ENCODE assay signal across 1 cellular context in genomic region chr16:12063004-12063395, GRCh38.
TF ChIP-seq lines count a peak whose summit lies in the region.

No MANE protein-coding gene starts in this region.

TF ChIP-seq in IMR-90, 13 proteins besides CTCF, POLR2A, EP300 and RAD21 (continued from another document):
- TF ChIP-seq, protein P1, sequence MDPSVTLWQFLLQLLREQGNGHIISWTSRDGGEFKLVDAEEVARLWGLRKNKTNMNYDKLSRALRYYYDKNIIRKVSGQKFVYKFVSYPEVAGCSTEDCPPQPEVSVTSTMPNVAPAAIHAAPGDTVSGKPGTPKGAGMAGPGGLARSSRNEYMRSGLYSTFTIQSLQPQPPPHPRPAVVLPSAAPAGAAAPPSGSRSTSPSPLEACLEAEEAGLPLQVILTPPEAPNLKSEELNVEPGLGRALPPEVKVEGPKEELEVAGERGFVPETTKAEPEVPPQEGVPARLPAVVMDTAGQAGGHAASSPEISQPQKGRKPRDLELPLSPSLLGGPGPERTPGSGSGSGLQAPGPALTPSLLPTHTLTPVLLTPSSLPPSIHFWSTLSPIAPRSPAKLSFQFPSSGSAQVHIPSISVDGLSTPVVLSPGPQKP (IDR thresholded peaks at IDR 0.05; ENCODE audit: borderline replicate concordance, low read depth, low read length), result no peak
- TF ChIP-seq CEBPB (IDR thresholded peaks at IDR 0.05; ENCODE audit: low read depth, low read length), result no peak
- no peak for TF ChIP-seq BHLHE40 (IDR thresholded peaks at IDR 0.05; ENCODE audit: low read depth, low read length)
- no peak for TF ChIP-seq FOS (IDR thresholded peaks at IDR 0.05; ENCODE audit: low read depth, low read length)
- no peak for TF ChIP-seq MAFK (IDR thresholded peaks at IDR 0.05; ENCODE audit: low read depth, low read length)
